In the genomic region with DNA sequence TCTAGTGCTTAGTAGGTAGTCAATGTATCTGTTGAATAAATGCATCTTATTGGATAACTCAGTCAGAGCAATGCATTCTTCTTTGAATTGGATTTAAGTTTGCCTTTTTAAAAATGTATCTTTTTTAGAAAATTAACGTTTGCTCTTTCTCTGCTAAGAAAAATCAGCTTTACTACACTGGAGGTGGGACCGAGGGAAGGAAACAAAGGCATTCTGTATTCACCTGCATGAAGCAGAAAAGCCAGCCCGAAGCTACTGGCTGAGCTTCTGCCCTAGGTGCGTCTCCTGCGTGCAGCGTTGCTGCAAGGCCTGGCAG, we compare ENCODE assay signal across 8 cellular contexts. TPM values are rescaled to one million over a fixed set of nuclear protein-coding genes. Genes with fewer than 3 reads are reported as not detected.
A peak's percentile ranks its signal among the peaks of the same experiment; 100 is the strongest.
DNase-seq lines count a peak whose midpoint lies in the region; ATAC-seq and TF ChIP-seq lines count a peak whose summit lies in the region.

No MANE protein-coding gene starts in this region.

- H3K4me3 Mint-ChIP-seq in CD14-positive monocyte: peak overlapping the region; percentile 83 to 98

- no peak for ATAC-seq in HG03135 (IDR thresholded peaks at IDR 0.05; ENCODE audit: unreplicated experiment)

- H3K4me1 Mint-ChIP-seq in CD14-positive monocyte: peaks cover 41% of the 10 kb centered on the region

- peaks cover 3 to 7% (median 3%) of the 10 kb centered on the region in 3 donors for H3K27me3 Mint-ChIP-seq in CD14-positive monocyte (ENCODE audit: low read depth in 3 of 3)

- peaks cover 0 to 2% (median 0%) of the 10 kb centered on the region in 7 donors for H3K9me3 Mint-ChIP-seq in CD14-positive monocyte

- H3K9me3 ChIP-seq in MG63 (no peaks in the 10 kb centered on the region), neuron (ENCODE audit: low read length) (no peaks in the 10 kb centered on the region)
- H3K9me3 ChIP-seq in effector memory CD4-positive, alpha-beta T cell (ENCODE audit: control insufficient read depth, low read length): no peaks in the 10 kb centered on the region

- intact Hi-C loops in CD14-positive monocyte (cut with micrococcal nuclease): loop anchor here in 1 of 2 donors (2.0 to 5.0 kb wide), 3 partner anchors 19 to 33 kb away; no protein-coding TSS in a partner anchor

- H3K27ac Mint-ChIP-seq in CD14-positive monocyte: peak overlapping the region; percentile 93 to 98 (median 97)

- no peaks in the 10 kb centered on the region for H3K27me3 ChIP-seq in MG63
- H3K27me3 ChIP-seq in effector memory CD4-positive, alpha-beta T cell (replicated peaks; ENCODE audit: control insufficient read depth, insufficient read depth, low read length, poor library complexity, severe bottlenecking): no peaks in the 10 kb centered on the region
- H3K27me3 ChIP-seq in neuron (ENCODE audit: insufficient read depth, low read length): no peaks in the 10 kb centered on the region

- peaks cover 15% of the 10 kb centered on the region for H3K4me1 ChIP-seq in effector memory CD4-positive, alpha-beta T cell (ENCODE audit: control insufficient read depth, insufficient read depth, low read length, poor library complexity, severe bottlenecking)
- peaks cover 16% of the 10 kb centered on the region for H3K4me1 ChIP-seq in neuron (ENCODE audit: insufficient read depth, low read length)

- DNase-seq in CD14-positive monocyte (ENCODE audit: low spot score) (no peak), MG63 (no peak), GM03348 (ENCODE audit: low spot score) (no peak), HUDEP-2 (lab: John Stamatoyannopoulos, UW; ENCODE audit: unreplicated experiment in 76 of 76) (no peak)
- DNase-seq in effector memory CD4-positive, alpha-beta T cell: no peak
- no peak for DNase-seq in activated CD4-positive, CD25-positive, alpha-beta regulatory T cell treated with anti-CD3 and anti-CD28 coated beads, Interleukin-2, amount 50 U/mL, for 72 hours

- H3K36me3 Mint-ChIP-seq in CD14-positive monocyte: no peaks in the 10 kb centered on the region

- H2AFZ ChIP-seq in neuron (ENCODE audit: low read depth, low read length): peak overlapping the region; percentile 56

- H3K36me3 ChIP-seq in MG63 (no peaks in the 10 kb centered on the region), neuron (ENCODE audit: insufficient read depth, low read length) (no peaks in the 10 kb centered on the region)
- no peaks in the 10 kb centered on the region for H3K36me3 ChIP-seq in effector memory CD4-positive, alpha-beta T cell (ENCODE audit: control insufficient read depth, insufficient read depth, low read length)

- peak overlapping the region; percentile 68 for H3K27ac ChIP-seq in effector memory CD4-positive, alpha-beta T cell (ENCODE audit: insufficient read depth, low read length, poor library complexity, severe bottlenecking)

- TF ChIP-seq CTCF in CD14-positive monocyte (IDR thresholded peaks at IDR 0.05): no peak

- H3K4me3 ChIP-seq in MG63 (peak overlapping the region; percentile 28), neuron (ENCODE audit: low read length) (peak overlapping the region; percentile 53)
- peak overlapping the region; percentile 48 for H3K4me3 ChIP-seq in effector memory CD4-positive, alpha-beta T cell (ENCODE audit: insufficient read depth, low read depth, low read length, poor library complexity, severe bottlenecking)

RNA-seq across cellular contexts. Expression of a gene that starts 22.2 kb away (rescaled TPM):
- 100 to 1,000 TPM; 127 to 157 TPM for polyA plus RNA-seq in CD14-positive monocyte
- 715 and 2,345 TPM in 2 replicates for total RNA-seq in MG63 (2014; rRNA removed; shearing (Covaris generic); ENCODE audit: low replicate concordance)
